Comparison of ENCODE assay signal across 18 cellular contexts in genomic region chr20:47814632-47815415, GRCh38. TPM values are rescaled to one million over a fixed set of nuclear protein-coding genes. Genes with fewer than 3 reads are reported as not detected.
DNase-seq lines count a peak whose midpoint lies in the region; FAIRE-seq and TF ChIP-seq lines count a peak whose summit lies in the region.
"Had no signal": no experiment of that assay in that cellular context is flagged by ENCODE, and none has a peak within 500 bp of the region (broad histone marks: within the 10 kb centered on the region; RNA-seq: fewer than 3 reads in every experiment).

No MANE protein-coding gene starts in this region.

- no peaks in the 10 kb centered on the region for H3K79me2 ChIP-seq in neural progenitor cell (ENCODE audit: low read depth)

- H3K27me3 ChIP-seq in neural progenitor cell = no peaks in the 10 kb centered on the region

- no peaks in the 10 kb centered on the region for H3K9me3 ChIP-seq in neural progenitor cell (ENCODE audit: low read depth)

- no peak overlapping the region for H3K27ac Mint-ChIP-seq in neural progenitor cell

- no peaks in the 10 kb centered on the region for H3F3A ChIP-seq in neural progenitor cell (ENCODE audit: low read depth)

- no peak overlapping the region for H3K4me2 ChIP-seq in neural progenitor cell

- H3K36me3 Mint-ChIP-seq in neural progenitor cell = no peaks in the 10 kb centered on the region
- H3K36me3 Mint-ChIP-seq: CD14-positive monocyte had no signal

- H3K9ac ChIP-seq in neural progenitor cell = no peak overlapping the region

- TF ChIP-seq CTCF in neural progenitor cell (IDR thresholded peaks at IDR 0.05) = no peak

- peak overlapping the region; percentile 40 for H3K4me3 Mint-ChIP-seq in neural progenitor cell
- H3K4me3 Mint-ChIP-seq: CD14-positive monocyte had no signal

- DNase-seq in activated effector memory CD4-positive, alpha-beta T cell treated with anti-CD3 and anti-CD28 coated beads, Interleukin-2, amount 50 U/mL, for 16 hours = peak; percentile 34
- DNase-seq in activated effector memory CD4-positive, alpha-beta T cell treated with Interleukin-2 at 50 U/mL for 16 hours = no peak
- DNase-seq in SK-N-DZ (ENCODE audit: low spot score) (peak; percentile 59), neural progenitor cell (ENCODE audit: low spot score) (no peak), urothelium cell line (ENCODE audit: low spot score) (no peak), T-helper 2 cell (no peak), NCI-H146 (lab: John Stamatoyannopoulos, UW) (no peak), NCI-H226 (no peak)
- DNase-seq: AML-193, DMS79 treated with DMSO at 0.1 percent for 48 hours, NCI-H1417 treated with DMSO at 0.1 percent for 48 hours, NCI-H1930, NCI-H446 treated with DMSO at 0.1 percent for 48 hours, NCI-H69, SHP77 treated with DMSO at 0.1 percent for 48 hours had no signal

- no peak overlapping the region for H2AFZ ChIP-seq in neural progenitor cell (replicated peaks)

- H3K4me1 Mint-ChIP-seq in neural progenitor cell = peaks cover 23% of the 10 kb centered on the region
- H3K4me1 Mint-ChIP-seq: CD14-positive monocyte had no signal

- H3K27me3 Mint-ChIP-seq in neural progenitor cell (ENCODE audit: insufficient read depth, low read depth) = peaks cover 16% of the 10 kb centered on the region

- peaks cover 25% of the 10 kb centered on the region for H3K4me1 ChIP-seq in neural progenitor cell

- peaks cover 13% of the 10 kb centered on the region for H3K9me3 Mint-ChIP-seq in neural progenitor cell

- no peak overlapping the region for H3K4me3 ChIP-seq in neural progenitor cell

- no peaks in the 10 kb centered on the region for H4K20me1 ChIP-seq in neural progenitor cell (ENCODE audit: low read depth)

- no peaks in the 10 kb centered on the region for H3K36me3 ChIP-seq in neural progenitor cell

- FAIRE-seq in urothelium cell line (lab: Jason Lieb, UNC) = peak; percentile 42
- FAIRE-seq: RCC 7860 had no signal

- H3K27ac ChIP-seq in neural progenitor cell = no peak overlapping the region
- H3K27ac ChIP-seq: 22Rv1 had no signal

RNA-seq across cellular contexts. Expression of gene SULF2, which starts 29.5 kb away (rescaled TPM):
- polyA plus RNA-seq in SK-N-DZ (2014; cell fraction: cytosol; rRNA removed) = 125 and 147 TPM in 2 replicates
- 128 and 130 TPM in 2 replicates for polyA plus RNA-seq in SK-N-DZ (2014; cell fraction: nucleus; rRNA removed)
- 24.0 and 38.0 TPM in 2 replicates for total RNA-seq in neural progenitor cell (ENCODE audit: low replicate concordance)

Comparison
In these comparisons a context has a peak if more than half of its experiments do, and no peak if none do; other contexts are left out.
1. DNase-seq: peak in activated effector memory CD4-positive, alpha-beta T cell treated with anti-CD3 and anti-CD28 coated beads, Interleukin-2, amount 50 U/mL, for 16 hours (single experiment) and SK-N-DZ (single experiment); none in activated effector memory CD4-positive, alpha-beta T cell treated with Interleukin-2 at 50 U/mL for 16 hours (single experiment), neural progenitor cell (single experiment), urothelium cell line (single experiment), T-helper 2 cell (0 of 5), NCI-H146 (single experiment) and NCI-H226 (single experiment).